Comparison of ENCODE assay signal across 10 cellular contexts in genomic region chr16:400061-400540, GRCh38. TPM values are rescaled to one million over a fixed set of nuclear protein-coding genes. Genes with fewer than 3 reads are reported as not detected.
A peak's percentile ranks its signal among the peaks of the same experiment; 100 is the strongest.
DNase-seq lines count a peak whose midpoint lies in the region; ATAC-seq and TF ChIP-seq lines count a peak whose summit lies in the region.
"Had no signal": no experiment of that assay in that cellular context is flagged by ENCODE, and none has a peak within 500 bp of the region (broad histone marks: within the 10 kb centered on the region; RNA-seq: fewer than 3 reads in every experiment).

No MANE protein-coding gene starts in this region.

- no peak for DNase-seq in activated T-cell treated with anti-CD3 and anti-CD28 coated beads, Interleukin-2, amount 50 U/mL, for 72 hours
- DNase-seq in activated T-cell treated with anti-CD3 and anti-CD28 coated beads for 4 hours (no peak), WTC11 (ENCODE audit: low spot score) (no peak), immature natural killer cell (no peak), thoracic aorta (ENCODE audit: low spot score) (no peak), occipital lobe (lab: John Stamatoyannopoulos, UW) (no peak)
- DNase-seq: COR-L47 had no signal

- H3K27me3 Mint-ChIP-seq in activated T-cell treated with anti-CD3 and anti-CD28 coated beads, Interleukin-2, amount 50 U/mL, for 72 hours (ENCODE audit: low read depth), result no peaks in the 10 kb centered on the region
- H3K27me3 Mint-ChIP-seq in WTC11 (ENCODE audit: low read depth), result peaks cover 3% of the 10 kb centered on the region; the same call in 1 of the 2 replicates
- peaks cover 10 to 24% (median 21%) of the 10 kb centered on the region in 3 donors for H3K27me3 Mint-ChIP-seq in immature natural killer cell (ENCODE audit: low read depth in 3 of 3)

- CTCF ChIA-PET in WTC11 (lab: Charles Lee), result no interaction called here

- peak overlapping the region; percentile 90 to 95 for H3K4me3 Mint-ChIP-seq in activated T-cell treated with anti-CD3 and anti-CD28 coated beads, Interleukin-2, amount 50 U/mL, for 72 hours
- H3K4me3 Mint-ChIP-seq in WTC11 (peak overlapping the region; percentile 74), immature natural killer cell (peak overlapping the region; percentile 84 to 89 (median 87))

- H3K27ac ChIP-seq in thoracic aorta, result peak overlapping the region in 1 of 2 donors; percentile 76

- H3K9me3 Mint-ChIP-seq in activated T-cell treated with anti-CD3 and anti-CD28 coated beads, Interleukin-2, amount 50 U/mL, for 72 hours, result no peaks in the 10 kb centered on the region
- no peaks in the 10 kb centered on the region for H3K9me3 Mint-ChIP-seq in WTC11
- H3K9me3 Mint-ChIP-seq in immature natural killer cell, result no peaks in the 10 kb centered on the region

- H3K27ac Mint-ChIP-seq in activated T-cell treated with anti-CD3 and anti-CD28 coated beads, Interleukin-2, amount 50 U/mL, for 72 hours, result no peak overlapping the region
- H3K27ac Mint-ChIP-seq in WTC11 (peak overlapping the region; percentile 92; the same call in 1 of the 2 replicates), immature natural killer cell (peak overlapping the region; percentile 77 to 92 (median 88))

- TF ChIP-seq CTCF in WTC11 (IDR thresholded peaks at IDR 0.05), result no peak
- TF ChIP-seq CTCF in thoracic aorta (IDR thresholded peaks at IDR 0.05), result no peak

- no peaks in the 10 kb centered on the region for H3K27me3 ChIP-seq in thoracic aorta (replicated peaks; ENCODE audit: insufficient read depth)

- H3K4me3 ChIP-seq in thoracic aorta, result peak overlapping the region; percentile 99
- H3K4me3 ChIP-seq: mucosa of descending colon had no signal

- POLR2A ChIA-PET in WTC11 (lab: Charles Lee), result interaction anchor here (0.7 to 0.9 kb wide), 3 partner anchors 17 to 91 kb away, joined by 3 read pairs; no protein-coding TSS in a partner anchor

- H3K36me3 Mint-ChIP-seq in activated T-cell treated with anti-CD3 and anti-CD28 coated beads, Interleukin-2, amount 50 U/mL, for 72 hours (ENCODE audit: insufficient read depth in 2 of 2), result no peaks in the 10 kb centered on the region
- H3K36me3 Mint-ChIP-seq in WTC11 (peaks cover 5% of the 10 kb centered on the region; the same call in 1 of the 2 replicates), immature natural killer cell (no peaks in the 10 kb centered on the region)

- no peaks in the 10 kb centered on the region for H3K9me3 ChIP-seq in thoracic aorta
- H3K9me3 ChIP-seq: mucosa of descending colon had no signal

- H3K4me1 Mint-ChIP-seq in activated T-cell treated with anti-CD3 and anti-CD28 coated beads, Interleukin-2, amount 50 U/mL, for 72 hours (ENCODE audit: low read depth), result peaks cover 28% of the 10 kb centered on the region
- H3K4me1 Mint-ChIP-seq in WTC11, result peaks cover 25% of the 10 kb centered on the region
- peaks cover 20 to 26% of the 10 kb centered on the region in 2 donors for H3K4me1 Mint-ChIP-seq in immature natural killer cell

- H3K36me3 ChIP-seq in thoracic aorta, result no peaks in the 10 kb centered on the region

- peaks cover 0 to 31% of the 10 kb centered on the region in 2 donors for H3K4me1 ChIP-seq in thoracic aorta (ENCODE audit: control insufficient read depth in 1 of 2, low read depth in 2 of 2)

- no peak for ATAC-seq in activated T-cell treated with anti-CD3 and anti-CD28 coated beads, Interleukin-2, amount 50 U/mL, for 72 hours (replicated peaks in 1 of 2)
- ATAC-seq in WTC11 (no peak), thoracic aorta (ENCODE audit: insufficient number of reproducible peaks, low FRiP score, low read depth) (no peak), GM18867 (IDR thresholded peaks at IDR 0.05; ENCODE audit: unreplicated experiment) (no peak), HG03432 (IDR thresholded peaks at IDR 0.05; ENCODE audit: unreplicated experiment) (no peak)
- ATAC-seq: mucosa of descending colon had no signal

TF ChIP-seq in WTC11, 78 proteins besides CTCF, POLR2A, EP300 and RAD21 (continues in another document):
- TF ChIP-seq ZNF317 (CRISPR knock-in tag; IDR thresholded peaks at IDR 0.05; ENCODE audit: borderline replicate concordance, low read depth) (no peak), PRRX2 (CRISPR knock-in tag; IDR thresholded peaks at IDR 0.05) (no peak), ZNF423 (CRISPR knock-in tag; IDR thresholded peaks at IDR 0.05) (no peak), MYBL2 (CRISPR knock-in tag; IDR thresholded peaks at IDR 0.05) (no peak), EMX1 (CRISPR knock-in tag; IDR thresholded peaks at IDR 0.05) (no peak), CREB1 (CRISPR knock-in tag; IDR thresholded peaks at IDR 0.05) (no peak), ZNF121 (CRISPR knock-in tag; IDR thresholded peaks at IDR 0.05) (no peak), NFE2L1 (CRISPR knock-in tag; IDR thresholded peaks at IDR 0.05) (no peak), ZNF416 (CRISPR knock-in tag; IDR thresholded peaks at IDR 0.05) (no peak), TP53 (CRISPR knock-in tag; IDR thresholded peaks at IDR 0.05) (no peak)
- TF ChIP-seq, protein P1, sequence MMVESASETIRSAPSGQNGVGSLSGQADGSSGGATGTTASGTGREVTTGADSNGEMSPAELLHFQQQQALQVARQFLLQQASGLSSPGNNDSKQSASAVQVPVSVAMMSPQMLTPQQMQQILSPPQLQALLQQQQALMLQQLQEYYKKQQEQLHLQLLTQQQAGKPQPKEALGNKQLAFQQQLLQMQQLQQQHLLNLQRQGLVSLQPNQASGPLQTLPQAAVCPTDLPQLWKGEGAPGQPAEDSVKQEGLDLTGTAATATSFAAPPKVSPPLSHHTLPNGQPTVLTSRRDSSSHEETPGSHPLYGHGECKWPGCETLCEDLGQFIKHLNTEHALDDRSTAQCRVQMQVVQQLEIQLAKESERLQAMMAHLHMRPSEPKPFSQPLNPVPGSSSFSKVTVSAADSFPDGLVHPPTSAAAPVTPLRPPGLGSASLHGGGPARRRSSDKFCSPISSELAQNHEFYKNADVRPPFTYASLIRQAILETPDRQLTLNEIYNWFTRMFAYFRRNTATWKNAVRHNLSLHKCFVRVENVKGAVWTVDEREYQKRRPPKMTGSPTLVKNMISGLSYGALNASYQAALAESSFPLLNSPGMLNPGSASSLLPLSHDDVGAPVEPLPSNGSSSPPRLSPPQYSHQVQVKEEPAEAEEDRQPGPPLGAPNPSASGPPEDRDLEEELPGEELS (CRISPR knock-in tag; IDR thresholded peaks at IDR 0.05), result no peak
- TF ChIP-seq, protein P2, sequence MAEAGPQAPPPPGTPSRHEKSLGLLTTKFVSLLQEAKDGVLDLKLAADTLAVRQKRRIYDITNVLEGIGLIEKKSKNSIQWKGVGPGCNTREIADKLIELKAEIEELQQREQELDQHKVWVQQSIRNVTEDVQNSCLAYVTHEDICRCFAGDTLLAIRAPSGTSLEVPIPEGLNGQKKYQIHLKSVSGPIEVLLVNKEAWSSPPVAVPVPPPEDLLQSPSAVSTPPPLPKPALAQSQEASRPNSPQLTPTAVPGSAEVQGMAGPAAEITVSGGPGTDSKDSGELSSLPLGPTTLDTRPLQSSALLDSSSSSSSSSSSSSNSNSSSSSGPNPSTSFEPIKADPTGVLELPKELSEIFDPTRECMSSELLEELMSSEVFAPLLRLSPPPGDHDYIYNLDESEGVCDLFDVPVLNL (CRISPR knock-in tag; IDR thresholded peaks at IDR 0.05; ENCODE audit: borderline replicate concordance, low read depth), result no peak
- TF ChIP-seq, protein P3, sequence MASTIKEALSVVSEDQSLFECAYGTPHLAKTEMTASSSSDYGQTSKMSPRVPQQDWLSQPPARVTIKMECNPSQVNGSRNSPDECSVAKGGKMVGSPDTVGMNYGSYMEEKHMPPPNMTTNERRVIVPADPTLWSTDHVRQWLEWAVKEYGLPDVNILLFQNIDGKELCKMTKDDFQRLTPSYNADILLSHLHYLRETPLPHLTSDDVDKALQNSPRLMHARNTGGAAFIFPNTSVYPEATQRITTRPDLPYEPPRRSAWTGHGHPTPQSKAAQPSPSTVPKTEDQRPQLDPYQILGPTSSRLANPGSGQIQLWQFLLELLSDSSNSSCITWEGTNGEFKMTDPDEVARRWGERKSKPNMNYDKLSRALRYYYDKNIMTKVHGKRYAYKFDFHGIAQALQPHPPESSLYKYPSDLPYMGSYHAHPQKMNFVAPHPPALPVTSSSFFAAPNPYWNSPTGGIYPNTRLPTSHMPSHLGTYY (CRISPR knock-in tag; IDR thresholded peaks at IDR 0.05), result no peak

RNA-seq across cellular contexts. Expression of gene DECR2, which starts 1.6 kb away (rescaled TPM):
- total RNA-seq in activated T-cell treated with anti-CD3 and anti-CD28 coated beads, Interleukin-2, amount 50 U/mL, for 72 hours, result 10 to 100 TPM in 1 of 2 donors, 1 to 10 TPM in 1; 7.5 to 10.6 TPM
- total RNA-seq in WTC11 (2021) (37.8 to 43.6 TPM (median 40.7 TPM) in 3 replicates), thoracic aorta (10 to 100 TPM; 24.1 to 25.6 TPM), occipital lobe (7.6 TPM)
- polyA plus RNA-seq in immature natural killer cell, result 10 to 100 TPM in 1 of 3 donors, 1 to 10 TPM in 2; 3.6 to 12.9 (median 5.4) TPM

RNA-seq across cellular contexts. Expression of gene NME4, which starts 3.1 kb away (rescaled TPM):
- total RNA-seq in activated T-cell treated with anti-CD3 and anti-CD28 coated beads, Interleukin-2, amount 50 U/mL, for 72 hours, result 10 to 100 TPM; 24.6 to 27.6 TPM
- total RNA-seq in WTC11 (2021) (467 to 550 TPM (median 535 TPM) in 3 replicates), thoracic aorta (10 to 100 TPM; 68.7 to 91.2 TPM), occipital lobe (15.4 TPM)
- 10 to 100 TPM; 30.4 to 53.7 (median 36.5) TPM for polyA plus RNA-seq in immature natural killer cell

RNA-seq across cellular contexts. Expression of gene PGAP6, which starts 18.3 kb away (rescaled TPM):
- total RNA-seq in activated T-cell treated with anti-CD3 and anti-CD28 coated beads, Interleukin-2, amount 50 U/mL, for 72 hours, result 10 to 100 TPM; 29.7 to 39.7 TPM
- total RNA-seq in WTC11 (2021) (104 to 108 TPM (median 107 TPM) in 3 replicates), thoracic aorta (10 to 100 TPM; 38.7 to 55.4 TPM), occipital lobe (14.3 TPM)
- polyA plus RNA-seq in immature natural killer cell, result 10 to 100 TPM; 16.0 to 35.9 (median 23.7) TPM

RNA-seq across cellular contexts. Expression of gene RAB11FIP3, which starts 25.3 kb away (rescaled TPM):
- total RNA-seq in activated T-cell treated with anti-CD3 and anti-CD28 coated beads, Interleukin-2, amount 50 U/mL, for 72 hours, result 10 to 100 TPM; 39.7 to 40.5 TPM
- total RNA-seq in WTC11 (2021) (37.1 to 38.6 TPM (median 37.9 TPM) in 3 replicates), thoracic aorta (10 to 100 TPM; 70.1 to 71.1 TPM), occipital lobe (25.6 TPM)
- 1 to 10 TPM in 2 of 3 donors, under 1 TPM in 1; 0.04 to 3.7 (median 1.8) TPM for polyA plus RNA-seq in immature natural killer cell

RNA-seq across cellular contexts. Expression of gene MRPL28, which starts 29.8 kb away (rescaled TPM):
- total RNA-seq in activated T-cell treated with anti-CD3 and anti-CD28 coated beads, Interleukin-2, amount 50 U/mL, for 72 hours, result 10 to 100 TPM; 54.5 to 73.2 TPM
- total RNA-seq in WTC11 (2021) (119 to 144 TPM (median 140 TPM) in 3 replicates), thoracic aorta (10 to 100 TPM; 33.2 to 59.2 TPM), occipital lobe (28.1 TPM)
- polyA plus RNA-seq in immature natural killer cell, result 100 to 1,000 TPM in 2 of 3 donors, 10 to 100 TPM in 1; 98.6 to 139 (median 106) TPM
